In the genomic region with DNA sequence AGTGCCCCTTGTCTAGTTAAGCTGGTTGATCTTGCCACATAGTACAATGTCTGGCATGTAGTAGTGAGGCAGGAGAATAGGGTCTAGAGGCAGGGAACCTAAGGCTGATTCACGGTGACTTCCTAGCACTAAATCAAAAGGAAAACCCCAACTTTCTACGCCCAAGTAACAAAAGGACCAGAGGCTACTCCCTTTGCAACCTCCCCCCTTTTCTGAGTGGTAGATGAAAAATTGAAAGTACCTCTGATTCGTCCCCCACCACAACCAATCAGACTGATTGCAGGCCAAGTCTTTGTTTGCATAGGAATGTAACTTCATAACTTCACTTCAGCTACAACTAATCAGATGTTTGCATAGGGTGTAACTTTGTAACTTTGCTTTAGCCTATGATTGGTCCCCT, we compare ENCODE assay signal across 21 cellular contexts.
"Had no signal": no experiment of that assay in that cellular context is flagged by ENCODE, and none has a peak within 500 bp of the region (broad histone marks: within the 10 kb centered on the region; RNA-seq: fewer than 3 reads in every experiment).

No MANE protein-coding gene starts in this region.

- ATAC-seq: gastrocnemius medialis; left lobe of liver; stimulated activated naive CD8-positive, alpha-beta T cell treated with anti-CD3 and anti-CD28 coated beads, Interleukin-15, Interleukin-2, amounts not matched to agents 100 U/mL and 50 U/mL, for 24 hours had no signal

- H3K4me3 Mint-ChIP-seq: nephron, type B pancreatic cell had no signal

- DNase-seq: cortex of kidney; dorsolateral prefrontal cortex; effector memory CD4-positive, alpha-beta T cell; gastrocnemius medialis; islet precursor cell; mammary epithelial cell; posterior cingulate gyrus; small intestine; stimulated activated CD4-positive, alpha-beta T cell treated with anti-CD3 and anti-CD28 coated beads, Interleukin-12 subunit alpha, Interleukin-12 subunit beta, amount 100 ng/mL, for 4 hours; stimulated activated CD4-positive, alpha-beta T cell treated with anti-CD3 and anti-CD28 coated beads, Interleukin-2, amount 100 ng/mL, for 48 hours; stimulated activated naive CD8-positive, alpha-beta T cell treated with anti-CD3 and anti-CD28 coated beads, Interleukin-15, Interleukin-2, amounts not matched to agents 100 U/mL and 50 U/mL, for 24 hours; thyroid gland had no signal

- H3K4me1 ChIP-seq: esophagus muscularis mucosa, right atrium auricular region, thyroid gland had no signal

- H3K4me3 ChIP-seq: dorsolateral prefrontal cortex, esophagus muscularis mucosa, gastrocnemius medialis, right atrium auricular region, suprapubic skin, thyroid gland had no signal

- H3K27me3 ChIP-seq: dorsolateral prefrontal cortex, esophagus muscularis mucosa, gastrocnemius medialis, neutrophil, right atrium auricular region, suprapubic skin, thyroid gland had no signal

- H3K36me3 Mint-ChIP-seq: type B pancreatic cell had no signal

- H3K9me3 ChIP-seq: esophagus muscularis mucosa, gastrocnemius medialis, neutrophil, right atrium auricular region, suprapubic skin, thyroid gland had no signal

- H3K9me3 Mint-ChIP-seq: nephron, type B pancreatic cell had no signal

- H3K27ac ChIP-seq: dorsolateral prefrontal cortex, epithelial cell of prostate, esophagus muscularis mucosa, gastrocnemius medialis, neutrophil, right atrium auricular region, suprapubic skin, thyroid gland had no signal

- H3K27ac Mint-ChIP-seq: type B pancreatic cell had no signal

- H3K36me3 ChIP-seq: esophagus muscularis mucosa, gastrocnemius medialis, neutrophil, right atrium auricular region, suprapubic skin, thyroid gland had no signal

- FAIRE-seq: small intestine, urothelium cell line had no signal
